Comparison of ENCODE assay signal across 9 cellular contexts in the genomic region with DNA sequence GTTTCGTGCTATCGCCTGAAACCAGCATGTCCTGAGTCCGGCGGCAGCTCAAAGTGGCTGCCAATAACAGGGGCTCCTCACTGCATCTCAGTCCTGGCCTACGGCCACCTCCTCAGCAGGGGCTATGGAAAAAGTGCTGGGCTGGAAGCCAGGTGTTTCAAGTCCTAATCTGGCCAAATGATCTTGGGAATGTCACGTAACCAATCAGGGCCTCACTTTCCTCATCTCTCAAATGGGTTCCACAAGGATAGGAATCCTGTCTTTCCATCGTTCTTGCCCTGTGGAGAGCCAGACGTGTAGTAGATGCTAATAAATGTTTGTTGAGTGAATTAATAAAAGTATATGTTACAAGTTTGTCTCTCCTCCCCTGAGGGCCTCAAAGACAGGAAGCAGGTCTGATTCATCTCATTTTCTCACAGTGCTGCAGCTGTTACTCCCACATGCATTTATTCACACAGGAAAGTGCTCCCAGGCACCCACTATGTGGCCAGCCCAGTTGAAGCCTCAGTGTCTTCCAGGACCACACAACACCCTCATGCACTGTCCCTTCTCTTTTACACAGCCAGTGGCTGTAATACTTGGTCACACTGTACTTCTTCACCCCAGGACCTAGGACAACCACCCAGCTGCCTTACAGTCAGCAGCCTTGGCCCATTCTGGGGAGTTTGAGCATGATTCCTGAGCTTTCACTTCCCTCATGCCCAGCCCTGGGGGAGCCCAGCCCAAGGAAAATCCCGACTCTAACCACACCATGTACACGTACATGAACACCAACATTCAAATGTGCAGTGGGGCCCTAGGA. TPM values are rescaled to one million over a fixed set of nuclear protein-coding genes. Genes with fewer than 3 reads are reported as not detected.
DNase-seq lines count a peak whose midpoint lies in the region; ATAC-seq and TF ChIP-seq lines count a peak whose summit lies in the region.
"Had no signal": no experiment of that assay in that cellular context is flagged by ENCODE, and none has a peak within 500 bp of the region (broad histone marks: within the 10 kb centered on the region; RNA-seq: fewer than 3 reads in every experiment).

No MANE protein-coding gene starts in this region.

- H3K4me1 ChIP-seq in heart right ventricle = peaks cover 3 to 71% (median 28%) of the 10 kb centered on the region in 9 donors

- whole genome bisulfite sequencing in heart right ventricle, 2 donors = 65% methylated on average over 10 of the region's 10 CpGs

- intact Hi-C loops in Right ventricle myocardium superior (cut with DNase I) = no loop called here
- intact Hi-C loops in cardiac septum (cut with DNase I) = no loop called here
- intact Hi-C loops in heart right ventricle (cut with DNase I) = no loop called here

- DNase-seq in Right ventricle myocardium superior = no peak
- DNase-seq in cardiac septum (ENCODE audit: low spot score) = no peak
- peak; percentile 94 for DNase-seq in LHCN-M2 (ENCODE audit: low read depth)
- no peak for DNase-seq in heart right ventricle
- no peak for DNase-seq in nucleus accumbens (lab: John Stamatoyannopoulos, UW)
- DNase-seq in NCI-H774 (lab: John Stamatoyannopoulos, UW) = no peak
- DNase-seq in SIG-M5 (lab: John Stamatoyannopoulos, UW) = no peak
- no peak for DNase-seq in islet precursor cell

- peaks cover 0 to 7% (median 0%) of the 10 kb centered on the region in 11 donors for H3K9me3 ChIP-seq in heart right ventricle

- peak overlapping the region in 7 of 10 donors; percentile 5 to 86 (median 45) for H3K27ac ChIP-seq in heart right ventricle

- ATAC-seq in Right ventricle myocardium superior (ENCODE audit: poor library complexity) (peak; percentile 19), heart right ventricle (peak in 6 of 8 donors; percentile 14 to 50 (median 28))

- H3K27me3 ChIP-seq in heart right ventricle = peaks cover 0 to 3% (median 0%) of the 10 kb centered on the region in 7 donors

- H3K36me3 ChIP-seq in heart right ventricle = peaks cover 0 to 12% (median 0%) of the 10 kb centered on the region in 9 donors

- H3K4me3 ChIP-seq in heart right ventricle = no peak overlapping the region

- TF ChIP-seq CTCF in heart right ventricle (IDR thresholded peaks at IDR 0.05) = no peak

RNA-seq across cellular contexts. Expression of a gene that starts 5.0 kb away (rescaled TPM):
- total RNA-seq in Right ventricle myocardium superior (7.2 TPM), cardiac septum (21.0 TPM), LHCN-M2 (2014; rRNA removed) (15.4 and 17.1 TPM in 2 replicates), heart right ventricle (10 to 100 TPM in 2 of 10 donors, 1 to 10 TPM in 8; 4.7 to 24.0 (median 5.8) TPM)
- 8.9 TPM for polyA plus RNA-seq in LHCN-M2 (2012)
- polyA plus RNA-seq in heart right ventricle = 1 to 10 TPM; 2.2 to 2.8 TPM
- total RNA-seq: activated T-helper 1 cell treated with anti-CD3 and anti-CD28 coated beads, Interleukin-12 subunit alpha, Interleukin-12 subunit beta, Interleukin-2, Interleukin-4 antibody, amounts not matched to agents 30 ng/mL and 10 ng/mL and 1 ng/mL, durations not matched to agents 14 hours and 24 hours and 36 hours had no signal
